In the genomic region with DNA sequence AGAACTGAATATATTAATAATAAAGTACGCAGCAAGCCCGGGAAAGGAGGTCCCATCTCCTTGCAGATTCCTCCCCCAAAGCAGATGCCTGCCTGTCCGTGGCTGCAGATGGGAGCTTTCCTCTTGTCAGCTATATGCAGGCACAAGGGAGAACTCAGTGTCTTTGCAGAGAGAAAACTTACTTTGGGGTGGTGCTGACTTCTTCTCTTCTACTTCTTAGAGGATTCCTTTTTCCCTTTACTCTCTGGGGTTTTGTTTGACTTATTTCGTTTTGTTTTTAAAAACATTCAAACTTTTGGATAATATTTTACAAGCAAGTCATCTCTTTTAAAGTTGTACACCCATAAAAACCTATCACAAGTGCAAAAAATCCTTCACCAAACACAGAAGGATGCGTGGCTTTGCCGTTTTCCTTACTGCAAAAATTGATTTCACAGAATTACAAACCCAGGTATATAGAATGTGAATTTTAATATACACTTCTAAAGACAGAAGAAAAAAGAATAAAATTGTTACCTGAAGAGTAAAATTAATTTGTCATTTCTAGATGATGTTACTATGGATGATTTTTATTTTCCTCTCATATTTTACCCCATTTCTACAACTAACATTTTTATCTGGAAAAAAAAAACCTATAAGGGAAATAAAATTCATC, we compare ENCODE assay signal across 33 cellular contexts.
"Had no signal": no experiment of that assay in that cellular context is flagged by ENCODE, and none has a peak within 500 bp of the region (broad histone marks: within the 10 kb centered on the region; RNA-seq: fewer than 3 reads in every experiment).

No MANE protein-coding gene starts in this region.

- H3K36me3 ChIP-seq: adrenal gland, cardiac muscle cell, colonic mucosa, gastrocnemius medialis, pancreas, prostate gland, sigmoid colon, stomach, thyroid gland, upper lobe of left lung, vagina had no signal

- H3K27me3 ChIP-seq: body of pancreas, cardiac muscle cell, pancreas, vagina had no signal

- ATAC-seq: body of pancreas; gastrocnemius medialis; left cardiac atrium; stimulated activated naive B cell treated with anti-CD40 and anti-IgM and Interleukin-4, amounts not matched to agents 10 μg/mL and 1 μg/mL and 100 μg/mL, for 72 hours had no signal

- H3K4me3 ChIP-seq: adrenal gland, body of pancreas, cardiac muscle cell, colonic mucosa, gastrocnemius medialis, hepatocyte, pancreas, prostate gland, sigmoid colon, stomach, thyroid gland, upper lobe of left lung, vagina had no signal

- FAIRE-seq: keratinocyte, pancreas, small intestine, TTC549 had no signal

- H3K4me1 ChIP-seq: adrenal gland, colonic mucosa, gastrocnemius medialis, pancreas, prostate gland, upper lobe of left lung, vagina had no signal

- H3K27ac ChIP-seq: adrenal gland, body of pancreas, cardiac muscle cell, colonic mucosa, gastrocnemius medialis, hepatocyte, pancreas, prostate gland, sigmoid colon, stomach, thyroid gland, upper lobe of left lung, vagina, VCaP had no signal

- H3K9me3 ChIP-seq: adrenal gland, body of pancreas, colonic mucosa, gastrocnemius medialis, pancreas, prostate gland, sigmoid colon, thyroid gland, vagina had no signal

- DNase-seq: activated CD4-positive, alpha-beta T cell treated with anti-CD3 and anti-CD28 coated beads for 4 hours; activated CD4-positive, alpha-beta T cell treated with anti-CD3 and anti-CD28 coated beads, Interleukin-2, amount 50 U/mL, for 48 hours; activated CD8-positive, alpha-beta memory T cell treated with anti-CD3 and anti-CD28 coated beads for 24 hours; activated effector memory CD4-positive, alpha-beta T cell treated with anti-CD3 and anti-CD28 coated beads, Interleukin-2, amount 50 U/mL, for 16 hours; activated naive CD4-positive, alpha-beta T cell treated with anti-CD3 and anti-CD28 coated beads for 36 hours; activated naive CD8-positive, alpha-beta T cell treated with anti-CD3 and anti-CD28 coated beads for 36 hours; adrenal gland; aorta; body of pancreas; cerebellar nuclear complex; colonic mucosa; effector memory CD4-positive, alpha-beta T cell; gastrocnemius medialis; left cardiac atrium; mammary epithelial cell; pancreas; retina; sigmoid colon; small intestine; stimulated activated CD4-positive, alpha-beta T cell treated with anti-CD3 and anti-CD28 coated beads, Interleukin-4, amount 100 ng/mL, for 24 hours; stimulated activated CD8-positive, alpha-beta memory T cell treated with anti-CD3 and anti-CD28 coated beads, Interleukin-4, amount 100 ng/mL, for 48 hours; stimulated activated naive B cell treated with anti-CD40 and anti-IgM and Interleukin-4, amounts not matched to agents 10 μg/mL and 1 μg/mL and 100 μg/mL, for 72 hours; stomach; T-helper 9 cell; thyroid gland; upper lobe of left lung had no signal
